ENCODE assay signal across 6 cellular contexts in genomic region chr2:111748429-111748828, GRCh38.
DNase-seq lines count a peak whose midpoint lies in the region; ATAC-seq, FAIRE-seq and TF ChIP-seq lines count a peak whose summit lies in the region.
"Not testable (repeated sequence)": the region's sequence is repeated elsewhere in the genome, so short reads cannot be mapped to it uniquely, and the experiment has no call there.

No MANE protein-coding gene starts in this region.

- intact Hi-C loops in Panc1 (cut with micrococcal nuclease; ENCODE audit: unreplicated experiment); mucosa of descending colon (cut with DNase I, micrococcal nuclease); upper lobe of right lung (cut with DNase I): not testable (repeated sequence)

- H3K27ac ChIP-seq in Panc1 (ENCODE audit: low read length); upper lobe of right lung: not testable (repeated sequence)

- H3K27me3 ChIP-seq in Panc1 (ENCODE audit: control insufficient read depth, insufficient read depth, low read length); upper lobe of right lung: not testable (repeated sequence)

- POLR2A ChIA-PET in Panc1 (lab: Charles Lee) = not testable (repeated sequence)

- TF ChIP-seq CTCF in Panc1 (IDR thresholded peaks at IDR 0.05); mucosa of descending colon (IDR thresholded peaks at IDR 0.05); upper lobe of right lung (IDR thresholded peaks at IDR 0.05): not testable (repeated sequence)

- H3K36me3 ChIP-seq in Panc1 (ENCODE audit: control insufficient read depth, insufficient read depth, low read length); mucosa of descending colon (ENCODE audit: low read depth); upper lobe of right lung: not testable (repeated sequence)

- DNase-seq in GM12891 (ENCODE audit: insufficient read length, low spot score); Panc1 (ENCODE audit: low read depth, low spot score); left lobe of liver (ENCODE audit: low spot score); mucosa of descending colon; upper lobe of right lung: not testable (repeated sequence)
- peak; percentile 23 for DNase-seq in islet precursor cell

- not testable (repeated sequence) for BruUV-seq in Panc1 (replicated peaks; lab: Mats Ljungman, UMichigan)

- in situ Hi-C loops in Panc1 (cut with HindIII; ENCODE audit: low pct_unique_long_range_greater_than_20kb, low sequenced_read_pairs) = not testable (repeated sequence)

- H3K4me1 ChIP-seq in Panc1 (ENCODE audit: control insufficient read depth, insufficient read depth, low read length); mucosa of descending colon (ENCODE audit: low read depth); upper lobe of right lung: not testable (repeated sequence)

- 0 out of 2 replicates have a peak, but pooled peaks have one; percentile 20 for ATAC-seq in Panc1
- peak; percentile 19 for ATAC-seq in left lobe of liver
- peak; percentile 68 for ATAC-seq in mucosa of descending colon
- peak; percentile 10 for ATAC-seq in upper lobe of right lung

- not testable (repeated sequence) for TF ChIP-seq POLR2A in GM12891 (IDR thresholded peaks at IDR 0.05; ENCODE audit: low read depth, low read length)

- peak; percentile 13 for FAIRE-seq in GM12891 (lab: Jason Lieb, UNC)

- not testable (repeated sequence) for H3K9me3 ChIP-seq in Panc1 (ENCODE audit: control insufficient read depth, insufficient read depth, low read depth, low read length); mucosa of descending colon; upper lobe of right lung

- CTCF ChIA-PET in Panc1 (lab: Charles Lee) = not testable (repeated sequence)

- not testable (repeated sequence) for H3K4me3 ChIP-seq in Panc1 (ENCODE audit: low read depth in 2 of 2, low read length in 2 of 2); mucosa of descending colon; upper lobe of right lung

Comparison
In these comparisons a context has a peak if more than half of its experiments do, and no peak if none do; other contexts are left out.
1. ATAC-seq: peak in every context shown above with its lines; median percentile 68 in mucosa of descending colon; 20 in Panc1; 19 in left lobe of liver; 10 in upper lobe of right lung.